In genomic region chr4:158171456-158171790, GRCh38 we compare ENCODE assay signal across 10 cellular contexts. TPM values are rescaled to one million over a fixed set of nuclear protein-coding genes. Genes with fewer than 3 reads are reported as not detected.
DNase-seq lines count a peak whose midpoint lies in the region; ATAC-seq, FAIRE-seq and TF ChIP-seq lines count a peak whose summit lies in the region.
"Had no signal": no experiment of that assay in that cellular context is flagged by ENCODE, and none has a peak within 500 bp of the region (broad histone marks: within the 10 kb centered on the region; RNA-seq: fewer than 3 reads in every experiment).

No MANE protein-coding gene starts in this region.

- peaks cover 11 to 14% of the 10 kb centered on the region in 2 donors for H3K4me1 ChIP-seq in duodenal mucosa (ENCODE audit: control insufficient read depth in 1 of 2, insufficient read depth in 2 of 2, low read length in 2 of 2)
- peaks cover 45% of the 10 kb centered on the region for H3K4me1 ChIP-seq in mononuclear cell (ENCODE audit: insufficient read depth, low read length)
- H3K4me1 ChIP-seq in suprapubic skin: peaks cover 34% of the 10 kb centered on the region

- no peaks in the 10 kb centered on the region for H3K9me3 ChIP-seq in duodenal mucosa (ENCODE audit: control insufficient read depth in 1 of 2, low read length in 2 of 2)
- H3K9me3 ChIP-seq in mononuclear cell (ENCODE audit: low read depth, low read length): no peaks in the 10 kb centered on the region
- H3K9me3 ChIP-seq in suprapubic skin: no peaks in the 10 kb centered on the region

- no peaks in the 10 kb centered on the region for H3K36me3 Mint-ChIP-seq in activated T-cell treated with anti-CD3 and anti-CD28 coated beads, Interleukin-2, amount 50 U/mL, for 4 hours (ENCODE audit: insufficient read depth)
- H3K36me3 Mint-ChIP-seq: memory B cell had no signal

- no peak for FAIRE-seq in RCC 7860 (lab: Jason Lieb, UNC)

- no peak for TF ChIP-seq POLR2A in suprapubic skin (IDR thresholded peaks at IDR 0.05)

- TF ChIP-seq EP300 in suprapubic skin (IDR thresholded peaks at IDR 0.05): no peak

- 3% methylated on average over 6 of the region's 6 CpGs for WGBS in suprapubic skin

- no peaks in the 10 kb centered on the region for H3K27me3 ChIP-seq in duodenal mucosa (ENCODE audit: control insufficient read depth in 1 of 2, insufficient read depth in 2 of 2, low read length in 2 of 2)
- H3K27me3 ChIP-seq in mononuclear cell (ENCODE audit: insufficient read depth, low read length): peaks cover 7% of the 10 kb centered on the region
- no peaks in the 10 kb centered on the region for H3K27me3 ChIP-seq in suprapubic skin

- H3K4me3 Mint-ChIP-seq in activated T-cell treated with anti-CD3 and anti-CD28 coated beads, Interleukin-2, amount 50 U/mL, for 4 hours: no peak overlapping the region
- H3K4me3 Mint-ChIP-seq: memory B cell had no signal

- H3K9me3 Mint-ChIP-seq in activated T-cell treated with anti-CD3 and anti-CD28 coated beads, Interleukin-2, amount 50 U/mL, for 4 hours: no peaks in the 10 kb centered on the region
- H3K9me3 Mint-ChIP-seq: memory B cell had no signal

- no peak for ATAC-seq in HG03159 (IDR thresholded peaks at IDR 0.05; ENCODE audit: unreplicated experiment)
- ATAC-seq in activated T-cell treated with anti-CD3 and anti-CD28 coated beads, Interleukin-2, amount 50 U/mL, for 4 hours: no peak

- H3K9ac ChIP-seq in duodenal mucosa (ENCODE audit: low read depth in 1 of 2, low read length in 2 of 2): peak overlapping the region in 1 of 2 donors; percentile 45

- H3K27ac ChIP-seq in duodenal mucosa (ENCODE audit: low read depth, low read length) (peak overlapping the region; percentile 13), suprapubic skin (peak overlapping the region; percentile 78)

- DNase-seq in LNCaP clone FGC (ENCODE audit: low read depth): no peak
- no peak for DNase-seq in suprapubic skin (ENCODE audit: low spot score in 2 of 2)
- DNase-seq in RCC 7860 (ENCODE audit: low spot score): no peak
- DNase-seq in activated T-cell treated with anti-CD3 and anti-CD28 coated beads, Interleukin-2, amount 50 U/mL, for 4 hours: no peak
- DNase-seq in dermis blood vessel endothelial cell: no peak
- DNase-seq: stimulated activated CD4-positive, alpha-beta T cell treated with anti-CD3 and anti-CD28 coated beads, Interleukin-4, amount 100 ng/mL, for 1 hour had no signal

- TF ChIP-seq CTCF in LNCaP clone FGC (IDR thresholded peaks at IDR 0.05; ENCODE audit: control insufficient read depth, extremely low read depth, insufficient read depth): no peak
- TF ChIP-seq CTCF in suprapubic skin (IDR thresholded peaks at IDR 0.05): no peak

- peaks cover 1% of the 10 kb centered on the region for H3K4me1 Mint-ChIP-seq in activated T-cell treated with anti-CD3 and anti-CD28 coated beads, Interleukin-2, amount 50 U/mL, for 4 hours (ENCODE audit: low read depth)

- H3K4me3 ChIP-seq in LNCaP clone FGC (ENCODE audit: low read depth, low read length) (peak overlapping the region; percentile 63), duodenal mucosa (ENCODE audit: low read depth in 1 of 2, low read length in 2 of 2) (peak overlapping the region; percentile 52 to 70), mononuclear cell (ENCODE audit: low read length) (peak overlapping the region; percentile 45), suprapubic skin (peak overlapping the region; percentile 51)

- H3K27me3 Mint-ChIP-seq in activated T-cell treated with anti-CD3 and anti-CD28 coated beads, Interleukin-2, amount 50 U/mL, for 4 hours (ENCODE audit: low read depth): peaks cover 28% of the 10 kb centered on the region
- H3K27me3 Mint-ChIP-seq: memory B cell had no signal

- no peaks in the 10 kb centered on the region for H3K36me3 ChIP-seq in duodenal mucosa (ENCODE audit: control insufficient read depth in 1 of 2, insufficient read depth in 2 of 2, low read length in 2 of 2)
- no peaks in the 10 kb centered on the region for H3K36me3 ChIP-seq in suprapubic skin

RNA-seq across cellular contexts. Expression of gene GASK1B, which starts 1.4 kb away (rescaled TPM):
- total RNA-seq in mononuclear cell (19.4 TPM), suprapubic skin (10 to 100 TPM in 1 of 4 donors, 1 to 10 TPM in 3; 4.6 to 12.6 (median 7.6) TPM), dermis blood vessel endothelial cell (205 and 257 TPM in 2 replicates)
- under 1 TPM; 0.11 to 0.32 (median 0.15) TPM for total RNA-seq in activated T-cell treated with anti-CD3 and anti-CD28 coated beads, Interleukin-2, amount 50 U/mL, for 4 hours

RNA-seq across cellular contexts. Expression of gene TMEM144, which starts 38.9 kb away (rescaled TPM):
- total RNA-seq in mononuclear cell (2.2 TPM), suprapubic skin (1 to 10 TPM; 3.7 to 9.3 (median 6.2) TPM), dermis blood vessel endothelial cell (3.2 and 7.7 TPM in 2 replicates)
- under 1 TPM in 1 of 3 donors, not detected in 2; 0.10 TPM for total RNA-seq in activated T-cell treated with anti-CD3 and anti-CD28 coated beads, Interleukin-2, amount 50 U/mL, for 4 hours

Comparison
In these comparisons a context has a peak if more than half of its experiments do, and no peak if none do; other contexts are left out.
1. RNA of gene GASK1B, which starts 1.4 kb away (total RNA-seq): 205 to 257 TPM in dermis blood vessel endothelial cell; 19.4 TPM in mononuclear cell (single experiment), 4.6 to 12.6 TPM in suprapubic skin and 0.11 to 0.32 TPM in activated T-cell treated with anti-CD3 and anti-CD28 coated beads, Interleukin-2, amount 50 U/mL, for 4 hours; every median in the first group is over 10 times any median in the second.
2. Peak in every context shown above with its lines, with median percentiles within 50 percentile points of each other: H3K4me3 ChIP-seq.